In genomic region chrX:43813898-43814297, GRCh38 we compare ENCODE assay signal across 1 cellular context.
TF ChIP-seq lines count a peak whose summit lies in the region.

No MANE protein-coding gene starts in this region.

TF ChIP-seq in SK-N-SH, 30 proteins besides CTCF, POLR2A, EP300 and RAD21 (continued from another document):
- no peak for TF ChIP-seq REST (IDR thresholded peaks at IDR 0.05; ENCODE audit: low read depth, low read length)
- no peak for TF ChIP-seq FOSL2 (IDR thresholded peaks at IDR 0.05; ENCODE audit: borderline replicate concordance, low read depth)
- no peak for TF ChIP-seq GATA2 (CRISPR knock-in tag; IDR thresholded peaks at IDR 0.05)
- no peak for TF ChIP-seq ZBTB33 (IDR thresholded peaks at IDR 0.05; ENCODE audit: borderline replicate concordance, low read depth)
- TF ChIP-seq GABPA (IDR thresholded peaks at IDR 0.05; ENCODE audit: low read depth) = no peak
- TF ChIP-seq USF1 (IDR thresholded peaks at IDR 0.05; ENCODE audit: borderline replicate concordance, low read depth) = no peak
- no peak for TF ChIP-seq IRF3 (IDR thresholded peaks at IDR 0.05; ENCODE audit: low read depth, low read length)
- no peak for TF ChIP-seq FOXJ3 (CRISPR knock-in tag; IDR thresholded peaks at IDR 0.05)
- no peak for TF ChIP-seq JUND (IDR thresholded peaks at IDR 0.05)
- TF ChIP-seq ELF1 (IDR thresholded peaks at IDR 0.05) = no peak
- TF ChIP-seq FOXM1 (IDR thresholded peaks at IDR 0.05; ENCODE audit: low read depth) = no peak
- TF ChIP-seq TCF12 (IDR thresholded peaks at IDR 0.05) = no peak
- no peak for TF ChIP-seq YY1 (IDR thresholded peaks at IDR 0.05; ENCODE audit: low read depth)
